ENCODE assay signal across 8 cellular contexts in genomic region chr6:52994031-52994788, GRCh38. TPM values are rescaled to one million over a fixed set of nuclear protein-coding genes. Genes with fewer than 3 reads are reported as not detected.
DNase-seq lines count a peak whose midpoint lies in the region; ATAC-seq and TF ChIP-seq lines count a peak whose summit lies in the region.

No MANE protein-coding gene starts in this region.

- no peaks in the 10 kb centered on the region for H3K9me3 Mint-ChIP-seq in activated naive CD4-positive, alpha-beta T cell treated with anti-CD3 and anti-CD28 coated beads, Interleukin-2, amount 50 U/mL, for 24 hours

- ATAC-seq in psoas muscle (peak in 1 of 4 donors; percentile 23), HG03439 (IDR thresholded peaks at IDR 0.05; ENCODE audit: unreplicated experiment) (no peak)

- 6 to 14% (median 14%) methylated on average over 28 of the region's 28 CpGs for WGBS in adipose tissue, 3 donors
- WGBS in psoas muscle, 3 donors = 5 to 6% (median 6%) methylated on average over 28 of the region's 28 CpGs

- TF ChIP-seq CTCF in psoas muscle (IDR thresholded peaks at IDR 0.05) = no peak

- no peak for DNase-seq in activated naive CD4-positive, alpha-beta T cell (lab: John Stamatoyannopoulos, UW)
- peak; percentile 39 for DNase-seq in NCI-H1092 (lab: John Stamatoyannopoulos, UW)
- DNase-seq in hepatic stellate cell (ENCODE audit: low spot score) = peak; percentile 16
- DNase-seq in psoas muscle = peak in 1 of 2 donors; percentile 53
- DNase-seq in T1000 (lab: John Stamatoyannopoulos, UW) = no peak

- peaks cover 19% of the 10 kb centered on the region for H3K4me1 ChIP-seq in psoas muscle

- H3K27me3 ChIP-seq in psoas muscle (ENCODE audit: insufficient read depth in 3 of 3, low read length in 2 of 3) = no peaks in the 10 kb centered on the region

- no peaks in the 10 kb centered on the region for H3K9me3 ChIP-seq in psoas muscle

- no peaks in the 10 kb centered on the region for H3K36me3 Mint-ChIP-seq in activated naive CD4-positive, alpha-beta T cell treated with anti-CD3 and anti-CD28 coated beads, Interleukin-2, amount 50 U/mL, for 24 hours

- peak overlapping the region; percentile 96 for H3K4me3 Mint-ChIP-seq in activated naive CD4-positive, alpha-beta T cell treated with anti-CD3 and anti-CD28 coated beads, Interleukin-2, amount 50 U/mL, for 24 hours

- peak overlapping the region; percentile 52 for H3K27ac ChIP-seq in adipose tissue (ENCODE audit: low read depth, low read length)
- peak overlapping the region; percentile 93 for H3K27ac ChIP-seq in psoas muscle

- intact Hi-C loops in psoas muscle (cut with DNase I) = loop anchor here in 1 of 2 donors (10.0 kb wide), 3 partner anchors 491 to 839 kb away; no protein-coding TSS in a partner anchor

- peak overlapping the region; percentile 100 for H3K27ac Mint-ChIP-seq in activated naive CD4-positive, alpha-beta T cell treated with anti-CD3 and anti-CD28 coated beads, Interleukin-2, amount 50 U/mL, for 24 hours

- peaks cover 38% of the 10 kb centered on the region for H3K4me1 Mint-ChIP-seq in activated naive CD4-positive, alpha-beta T cell treated with anti-CD3 and anti-CD28 coated beads, Interleukin-2, amount 50 U/mL, for 24 hours

- H3K36me3 ChIP-seq in psoas muscle (ENCODE audit: insufficient read depth in 1 of 2, low read depth in 1 of 2) = peaks cover 0 to 8% of the 10 kb centered on the region in 2 donors

- H3K4me3 ChIP-seq in psoas muscle = peak overlapping the region; percentile 92

- H3K27me3 Mint-ChIP-seq in activated naive CD4-positive, alpha-beta T cell treated with anti-CD3 and anti-CD28 coated beads, Interleukin-2, amount 50 U/mL, for 24 hours = peaks cover 3% of the 10 kb centered on the region

RNA-seq across cellular contexts. Expression of gene GSTA4, which starts 0.9 kb away (rescaled TPM):
- polyA plus RNA-seq in adipose tissue (10 to 100 TPM; 18.1 to 45.1 (median 19.5) TPM), psoas muscle (10 to 100 TPM in 2 of 3 donors, 1 to 10 TPM in 1; 4.8 to 20.1 (median 10.2) TPM)
- total RNA-seq in psoas muscle = 10 to 100 TPM; 11.2 to 16.9 (median 13.4) TPM

Comparison
In these comparisons a context has a peak if more than half of its experiments do, and no peak if none do; other contexts are left out.
1. DNase-seq: peak in NCI-H1092 (single experiment) and hepatic stellate cell (single experiment); none in activated naive CD4-positive, alpha-beta T cell (0 of 4) and T1000 (single experiment).